ENCODE assay signal across 8 cellular contexts in genomic region chr13:110341445-110342247, GRCh38. TPM values are rescaled to one million over a fixed set of nuclear protein-coding genes. Genes with fewer than 3 reads are reported as not detected.
DNase-seq lines count a peak whose midpoint lies in the region; ATAC-seq and TF ChIP-seq lines count a peak whose summit lies in the region.

No MANE protein-coding gene starts in this region.

- no peak for DNase-seq in osteoblast (ENCODE audit: insufficient read length, low spot score, missing footprints)
- no peak for DNase-seq in mesenteric fat pad (ENCODE audit: low spot score)
- no peak for DNase-seq in left colon
- no peak for DNase-seq in OCI-M2 (lab: John Stamatoyannopoulos, UW; ENCODE audit: unreplicated experiment)
- no peak for DNase-seq in NK-92 treated with Interleukin-12 subunit alpha and Interleukin-12 subunit beta, amount 100 ng/mL, for 24 hours (lab: John Stamatoyannopoulos, UW)

- peaks cover 6% of the 10 kb centered on the region for H4K20me1 ChIP-seq in osteoblast (ENCODE audit: insufficient read depth, low read length)

- no peak overlapping the region for H3K4me3 ChIP-seq in osteoblast (ENCODE audit: insufficient read depth, low read length)

- no peak overlapping the region for H3K4me2 ChIP-seq in osteoblast (ENCODE audit: insufficient read depth, low read length)

- H3K9me3 ChIP-seq in osteoblast (ENCODE audit: low read depth, low read length) = no peaks in the 10 kb centered on the region

- no peak overlapping the region for H2AFZ ChIP-seq in osteoblast (ENCODE audit: low read length)

- no peak for TF ChIP-seq CTCF in osteoblast (IDR thresholded peaks at IDR 0.05; ENCODE audit: extremely low read depth, low read depth, low read length)

- H3K27me3 ChIP-seq in osteoblast (ENCODE audit: insufficient read depth, low read length) = no peaks in the 10 kb centered on the region

- H3K79me2 ChIP-seq in osteoblast (ENCODE audit: insufficient read depth, low read length) = peaks cover 57% of the 10 kb centered on the region

- ATAC-seq in GM19043 (IDR thresholded peaks at IDR 0.05; ENCODE audit: low read depth, unreplicated experiment) (peak; percentile 76), HG03558 (IDR thresholded peaks at IDR 0.05; ENCODE audit: extremely low read depth, unreplicated experiment) (peak; percentile 54), left colon (no peak)

- peaks cover 32% of the 10 kb centered on the region for H3K4me1 ChIP-seq in osteoblast (ENCODE audit: insufficient read depth, low read length)

- peaks cover 29% of the 10 kb centered on the region for H3K36me3 ChIP-seq in osteoblast (ENCODE audit: insufficient read depth, low read length)

- intact Hi-C loops in left colon (cut with DNase I, micrococcal nuclease) = no loop called here

- peak overlapping the region; percentile 57 for H3K27ac ChIP-seq in cingulate gyrus (ENCODE audit: low read depth, low read length)
- H3K27ac ChIP-seq in osteoblast (ENCODE audit: low read depth, low read length) = peak overlapping the region; percentile 13

RNA-seq across cellular contexts. Expression of gene COL4A2, which starts 34.6 kb away (rescaled TPM):
- total RNA-seq in osteoblast (267 and 291 TPM in 2 replicates), mesenteric fat pad (1,333 TPM), left colon (10 to 100 TPM; 35.3 to 79.7 TPM)

RNA-seq across cellular contexts. Expression of gene COL4A1, which starts 34.7 kb away (rescaled TPM):
- total RNA-seq in osteoblast = 412 and 433 TPM in 2 replicates
- total RNA-seq in mesenteric fat pad = 1,996 TPM
- 10 to 100 TPM; 19.6 to 65.3 TPM for total RNA-seq in left colon
